8 cellular contexts compared by ENCODE assay signal in genomic region chr12:98646165-98646764, GRCh38. TPM values are rescaled to one million over a fixed set of nuclear protein-coding genes. Genes with fewer than 3 reads are reported as not detected.
DNase-seq lines count a peak whose midpoint lies in the region; ATAC-seq lines count a peak whose summit lies in the region.

No MANE protein-coding gene starts in this region.

- peak overlapping the region; percentile 94 to 100 (median 98) for H3K4me3 Mint-ChIP-seq in naive B cell

- DNase-seq in DMS79 treated with DMSO at 0.1 percent for 48 hours (lab: John Stamatoyannopoulos, UW) (peak; percentile 16), DMS79 (lab: John Stamatoyannopoulos, UW) (no peak), NCI-H748 (lab: John Stamatoyannopoulos, UW; ENCODE audit: unreplicated experiment) (peak; percentile 35), dermis blood vessel endothelial cell (peak; percentile 47), naive B cell (no peak), DMS114 treated with DMSO at 0.1 percent for 48 hours (lab: John Stamatoyannopoulos, UW; ENCODE audit: unreplicated experiment) (no peak)

- peaks cover 0 to 8% of the 10 kb centered on the region in 2 donors for H3K36me3 Mint-ChIP-seq in naive B cell

- peaks cover 7 to 29% (median 10%) of the 10 kb centered on the region in 3 donors for H3K4me1 Mint-ChIP-seq in naive B cell

- H3K27me3 Mint-ChIP-seq in naive B cell, result no peaks in the 10 kb centered on the region

- H3K27ac Mint-ChIP-seq in naive B cell, result peak overlapping the region in 5 of 6 donors; percentile 70 to 95 (median 90)

- ATAC-seq in naive B cell (ENCODE audit: low read depth in 2 of 2) (no peak), GM18511 (IDR thresholded peaks at IDR 0.05; ENCODE audit: unreplicated experiment) (no peak), HG03520 (IDR thresholded peaks at IDR 0.05; ENCODE audit: unreplicated experiment) (no peak)

- H3K9me3 Mint-ChIP-seq in naive B cell, result peaks cover 0 to 2% (median 0%) of the 10 kb centered on the region in 7 donors

RNA-seq across cellular contexts. Expression of gene APAF1, which starts 1.2 kb away (rescaled TPM):
- 29.1 and 37.3 TPM in 2 replicates for total RNA-seq in dermis blood vessel endothelial cell
- 10 to 100 TPM in 1 of 6 donors, 1 to 10 TPM in 5; 5.8 to 13.9 (median 7.6) TPM for polyA plus RNA-seq in naive B cell (ENCODE audit: low read depth in 6 of 6)

RNA-seq across cellular contexts. Expression of gene IKBIP, which starts 1.7 kb away (rescaled TPM):
- total RNA-seq in dermis blood vessel endothelial cell, result 44.4 and 51.6 TPM in 2 replicates
- 10 to 100 TPM in 4 of 6 donors, 1 to 10 TPM in 2; 6.9 to 12.1 (median 10.2) TPM for polyA plus RNA-seq in naive B cell (ENCODE audit: low read depth in 6 of 6)

RNA-seq across cellular contexts. Expression of gene SLC25A3, which starts 52.8 kb away (rescaled TPM):
- total RNA-seq in dermis blood vessel endothelial cell, result 657 and 845 TPM in 2 replicates
- polyA plus RNA-seq in naive B cell (ENCODE audit: low read depth in 6 of 6), result 100 to 1,000 TPM; 183 to 248 (median 211) TPM

Comparison
In these comparisons a context has a peak if more than half of its experiments do, and no peak if none do; other contexts are left out.
1. DNase-seq: peak in DMS79 treated with DMSO at 0.1 percent for 48 hours (single experiment), NCI-H748 (single experiment) and dermis blood vessel endothelial cell (single experiment); none in DMS79 (single experiment), naive B cell (single experiment) and DMS114 treated with DMSO at 0.1 percent for 48 hours (single experiment).